Comparison of ENCODE assay signal across 29 cellular contexts in genomic region chr11:68325183-68325893, GRCh38. TPM values are rescaled to one million over a fixed set of nuclear protein-coding genes. Genes with fewer than 3 reads are reported as not detected.
A peak's percentile ranks its signal among the peaks of the same experiment; 100 is the strongest.
DNase-seq lines count a peak whose midpoint lies in the region; ATAC-seq and TF ChIP-seq lines count a peak whose summit lies in the region.
"Had no signal": no experiment of that assay in that cellular context is flagged by ENCODE, and none has a peak within 500 bp of the region (broad histone marks: within the 10 kb centered on the region; RNA-seq: fewer than 3 reads in every experiment).

No MANE protein-coding gene starts in this region.

- H3K36me3 Mint-ChIP-seq in activated naive CD4-positive, alpha-beta T cell treated with anti-CD3 and anti-CD28 coated beads for 36 hours (ENCODE audit: low read depth) = no peaks in the 10 kb centered on the region

- H2BK15ac ChIP-seq in neuronal stem cell (ENCODE audit: low read length) = peak overlapping the region; percentile 99

- peak overlapping the region; percentile 90 for H3K23ac ChIP-seq in neuronal stem cell (ENCODE audit: low read depth, low read length, poor library complexity)

- H2AFZ ChIP-seq in DND-41 (ENCODE audit: low read depth, low read length) = no peak overlapping the region
- no peak overlapping the region for H2AFZ ChIP-seq in neuronal stem cell (ENCODE audit: low read length)

- H3K4me1 ChIP-seq in DND-41 (ENCODE audit: insufficient read depth, low read length) = peaks cover 42% of the 10 kb centered on the region
- H3K4me1 ChIP-seq in neuronal stem cell (ENCODE audit: control insufficient read depth in 2 of 2, insufficient read depth in 1 of 2, low read depth in 1 of 2, low read length in 2 of 2) = peaks cover 29 to 43% of the 10 kb centered on the region in 2 donors

- H3K79me1 ChIP-seq in neuronal stem cell (ENCODE audit: low read depth, low read length) = peaks cover 23% of the 10 kb centered on the region

- H3K9ac ChIP-seq in DND-41 (ENCODE audit: low read depth, low read length) = no peak overlapping the region
- H3K9ac ChIP-seq in neuronal stem cell (ENCODE audit: low read depth, low read length, poor library complexity) = peak overlapping the region; percentile 65
- H3K9ac ChIP-seq: KMS-11 had no signal

- H3K4ac ChIP-seq in neuronal stem cell (ENCODE audit: low read length) = peak overlapping the region; percentile 68

- H4K20me1 ChIP-seq in DND-41 (ENCODE audit: insufficient read depth, low read length) = peaks cover 52% of the 10 kb centered on the region

- no peak overlapping the region for H4K8ac ChIP-seq in neuronal stem cell (ENCODE audit: low read depth, low read length)

- no peaks in the 10 kb centered on the region for H3K9me3 Mint-ChIP-seq in activated naive CD4-positive, alpha-beta T cell treated with anti-CD3 and anti-CD28 coated beads for 36 hours
- H3K9me3 Mint-ChIP-seq: activated CD4-positive, alpha-beta T cell treated with anti-CD3 and anti-CD28 coated beads, Interleukin-2, amount 10 ng/mL, durations not matched to agents 24 days and 14 days had no signal

- H3K4me3 ChIP-seq in DND-41 (ENCODE audit: low read depth in 1 of 2, low read length in 2 of 2) (no peak overlapping the region), NB4 (ENCODE audit: low read depth, low read length) (no peak overlapping the region), neuronal stem cell (ENCODE audit: low read length in 2 of 2) (no peak overlapping the region)
- H3K4me3 ChIP-seq: ascending aorta, coronary artery, psoas muscle, SJCRH30, tibial nerve had no signal

- peak overlapping the region; percentile 39 for H3K14ac ChIP-seq in neuronal stem cell (ENCODE audit: low read length)

- peak overlapping the region; percentile 62 for H2BK5ac ChIP-seq in neuronal stem cell (ENCODE audit: low read length)

- peaks cover 87% of the 10 kb centered on the region for H3K79me2 ChIP-seq in DND-41 (ENCODE audit: insufficient read depth, low read length)

- peak overlapping the region; percentile 95 for H3K18ac ChIP-seq in neuronal stem cell (ENCODE audit: low read length)

- H3K27ac ChIP-seq in DND-41 (ENCODE audit: low read length) = peak overlapping the region; percentile 41; the same call in 1 of the 2 replicates
- no peak overlapping the region for H3K27ac ChIP-seq in neuronal stem cell (replicated peaks; ENCODE audit: low read length)
- H3K27ac ChIP-seq: coronary artery, epithelial cell of prostate, KMS-11, psoas muscle, SJCRH30, VCaP had no signal

- no peak overlapping the region for H3K4me2 ChIP-seq in DND-41 (ENCODE audit: insufficient read depth, low read length)
- no peak overlapping the region for H3K4me2 ChIP-seq in neuronal stem cell (ENCODE audit: insufficient read depth, low read length, poor library complexity, severe bottlenecking)
- H3K4me2 ChIP-seq: KMS-11 had no signal

- H2BK120ac ChIP-seq in neuronal stem cell (ENCODE audit: low read depth, low read length) = peak overlapping the region; percentile 16

- H4K91ac ChIP-seq in neuronal stem cell (ENCODE audit: low read depth, low read length, poor library complexity) = no peak overlapping the region

- TF ChIP-seq CTCF in DND-41 (IDR thresholded peaks at IDR 0.05; ENCODE audit: borderline replicate concordance, extremely low read depth, low read length, poor library complexity, severe bottlenecking) = peak; percentile 31
- peak; percentile 4 for TF ChIP-seq CTCF in NB4 (IDR thresholded peaks at IDR 0.05; ENCODE audit: low read depth, low read length)

- no peaks in the 10 kb centered on the region for H3K27me3 ChIP-seq in DND-41 (ENCODE audit: insufficient read depth, low read length, poor library complexity)
- no peaks in the 10 kb centered on the region for H3K27me3 ChIP-seq in neuronal stem cell (ENCODE audit: control insufficient read depth in 3 of 3, insufficient read depth in 3 of 3, low read depth in 1 of 3, low read length in 3 of 3)
- H3K27me3 ChIP-seq: ascending aorta, SJCRH30, tibial nerve had no signal

- H3K36me3 ChIP-seq in DND-41 (ENCODE audit: insufficient read depth, low read length) (no peaks in the 10 kb centered on the region; the same call in 1 of the 2 replicates), neuronal stem cell (replicated peaks in 1 of 2; ENCODE audit: control insufficient read depth in 2 of 2, insufficient read depth in 2 of 2, low read length in 2 of 2) (peaks cover 2 to 3% of the 10 kb centered on the region in 2 donors)
- H3K36me3 ChIP-seq: ascending aorta, tibial nerve had no signal

- H3K27ac Mint-ChIP-seq in activated naive CD4-positive, alpha-beta T cell treated with anti-CD3 and anti-CD28 coated beads for 36 hours = no peak overlapping the region
- H3K27ac Mint-ChIP-seq: activated CD4-positive, alpha-beta T cell treated with anti-CD3 and anti-CD28 coated beads, Interleukin-2, amount 10 ng/mL, durations not matched to agents 24 days and 14 days; mesothelial cell of epicardium had no signal

- H3K27me3 Mint-ChIP-seq in activated naive CD4-positive, alpha-beta T cell treated with anti-CD3 and anti-CD28 coated beads for 36 hours (ENCODE audit: low read depth) = no peaks in the 10 kb centered on the region
- H3K27me3 Mint-ChIP-seq: activated CD4-positive, alpha-beta T cell treated with anti-CD3 and anti-CD28 coated beads, Interleukin-2, amount 10 ng/mL, durations not matched to agents 24 days and 14 days had no signal

- peak overlapping the region; percentile 99 for H2AK5ac ChIP-seq in neuronal stem cell (ENCODE audit: low read depth, low read length)

- intact Hi-C loops in left ventricle myocardium superior (cut with micrococcal nuclease) = no loop called here
- intact Hi-C loops in activated naive CD4-positive, alpha-beta T cell treated with anti-CD3 and anti-CD28 coated beads for 36 hours (cut with micrococcal nuclease) = no loop called here

- no peak for ATAC-seq in DND-41 (ENCODE audit: insufficient read depth, low read depth)
- peak; percentile 64 for ATAC-seq in left ventricle myocardium superior
- no peak for ATAC-seq in HG03039 (IDR thresholded peaks at IDR 0.05; ENCODE audit: unreplicated experiment)
- ATAC-seq: psoas muscle had no signal

- CTCF ChIA-PET in activated naive CD4-positive, alpha-beta T cell treated with anti-CD3 and anti-CD28 coated beads for 36 hours (lab: Charles Lee) = interaction anchor here (1.6 kb wide), 1 partner anchor 68 kb away, joined by 6 read pairs; no protein-coding TSS in a partner anchor

- H3K4me3 Mint-ChIP-seq in activated naive CD4-positive, alpha-beta T cell treated with anti-CD3 and anti-CD28 coated beads for 36 hours = no peak overlapping the region
- H3K4me3 Mint-ChIP-seq: activated CD4-positive, alpha-beta T cell treated with anti-CD3 and anti-CD28 coated beads, Interleukin-2, amount 10 ng/mL, durations not matched to agents 24 days and 14 days; mesothelial cell of epicardium had no signal

- no peak for DNase-seq in DND-41
- no peak for DNase-seq in NB4 (ENCODE audit: low read depth)
- DNase-seq in left ventricle myocardium superior = no peak
- no peak for DNase-seq in neuronal stem cell (ENCODE audit: low spot score)
- no peak for DNase-seq in occipital lobe (lab: John Stamatoyannopoulos, UW)
- DNase-seq in activated naive CD4-positive, alpha-beta T cell treated with anti-CD3 and anti-CD28 coated beads for 36 hours = no peak
- no peak for DNase-seq in germinal center (ENCODE audit: low spot score)
- DNase-seq: ACHN; activated CD4-positive, alpha-beta T cell treated with anti-CD3 and anti-CD28 coated beads, Interleukin-2, amount 10 ng/mL, durations not matched to agents 24 days and 14 days; activated CD8-positive, alpha-beta memory T cell treated with anti-CD3 and anti-CD28 coated beads for 24 hours; activated gamma-delta T cell; caudate nucleus; effector CD8-positive, alpha-beta T cell; NCI-H1417; NCI-H2029; NCI-H524 treated with DMSO at 0.1 percent for 48 hours; psoas muscle; SJCRH30; stimulated activated CD4-positive, alpha-beta T cell treated with anti-CD3 and anti-CD28 coated beads, Interleukin-15, amount 100 ng/mL, for 24 hours; stimulated activated CD4-positive, alpha-beta T cell treated with anti-CD3 and anti-CD28 coated beads, Interleukin-4, amount 100 ng/mL, for 4 hours; SW 1271 had no signal

- TF ChIP-seq POLR2A in NB4 (IDR thresholded peaks at IDR 0.05; ENCODE audit: extremely low read depth, insufficient read length) = no peak

- H2BK12ac ChIP-seq in neuronal stem cell (ENCODE audit: low read length) = peak overlapping the region; percentile 92

- no CpG with 5 or more reads among the region's 18 CpGs for whole genome bisulfite sequencing in neuronal stem cell (ENCODE audit: extremely low coverage in 2 of 2, insufficient read length in 2 of 2, insufficient replicate concordance in 1 of 2), 2 donors

- H3K4me1 Mint-ChIP-seq in activated naive CD4-positive, alpha-beta T cell treated with anti-CD3 and anti-CD28 coated beads for 36 hours (ENCODE audit: low read depth) = peaks cover 32% of the 10 kb centered on the region

- no peaks in the 10 kb centered on the region for H3K9me3 ChIP-seq in DND-41 (ENCODE audit: insufficient read depth, low read length, severe bottlenecking)
- H3K9me3 ChIP-seq in neuronal stem cell (replicated peaks in 1 of 2; ENCODE audit: control insufficient read depth in 2 of 2, insufficient read depth in 1 of 2, low read depth in 1 of 2, low read length in 2 of 2) = peaks cover 1 to 5% of the 10 kb centered on the region in 2 donors
- H3K9me3 ChIP-seq: ascending aorta, psoas muscle, SJCRH30, tibial nerve had no signal

RNA-seq across cellular contexts. Expression of gene LRP5, which starts 12.9 kb away (rescaled TPM):
- total RNA-seq in left ventricle myocardium superior (64.8 TPM), occipital lobe (15.1 TPM)
- polyA plus RNA-seq in neuronal stem cell (2013, experiment 1 of 2) = 32.3 TPM
- 34.5 TPM for polyA plus RNA-seq in neuronal stem cell (2013, experiment 2 of 2)
- 10 to 100 TPM; 14.3 to 17.1 TPM for total RNA-seq in activated naive CD4-positive, alpha-beta T cell treated with anti-CD3 and anti-CD28 coated beads for 36 hours

RNA-seq across cellular contexts. Expression of gene C11orf24, which starts 53.6 kb away (rescaled TPM):
- total RNA-seq in left ventricle myocardium superior (23.9 TPM), occipital lobe (10.6 TPM)
- 36.4 TPM for polyA plus RNA-seq in neuronal stem cell (2013, experiment 1 of 2)
- 35.7 TPM for polyA plus RNA-seq in neuronal stem cell (2013, experiment 2 of 2)
- total RNA-seq in activated naive CD4-positive, alpha-beta T cell treated with anti-CD3 and anti-CD28 coated beads for 36 hours = 10 to 100 TPM; 28.5 to 29.5 TPM
